In the genomic region with DNA sequence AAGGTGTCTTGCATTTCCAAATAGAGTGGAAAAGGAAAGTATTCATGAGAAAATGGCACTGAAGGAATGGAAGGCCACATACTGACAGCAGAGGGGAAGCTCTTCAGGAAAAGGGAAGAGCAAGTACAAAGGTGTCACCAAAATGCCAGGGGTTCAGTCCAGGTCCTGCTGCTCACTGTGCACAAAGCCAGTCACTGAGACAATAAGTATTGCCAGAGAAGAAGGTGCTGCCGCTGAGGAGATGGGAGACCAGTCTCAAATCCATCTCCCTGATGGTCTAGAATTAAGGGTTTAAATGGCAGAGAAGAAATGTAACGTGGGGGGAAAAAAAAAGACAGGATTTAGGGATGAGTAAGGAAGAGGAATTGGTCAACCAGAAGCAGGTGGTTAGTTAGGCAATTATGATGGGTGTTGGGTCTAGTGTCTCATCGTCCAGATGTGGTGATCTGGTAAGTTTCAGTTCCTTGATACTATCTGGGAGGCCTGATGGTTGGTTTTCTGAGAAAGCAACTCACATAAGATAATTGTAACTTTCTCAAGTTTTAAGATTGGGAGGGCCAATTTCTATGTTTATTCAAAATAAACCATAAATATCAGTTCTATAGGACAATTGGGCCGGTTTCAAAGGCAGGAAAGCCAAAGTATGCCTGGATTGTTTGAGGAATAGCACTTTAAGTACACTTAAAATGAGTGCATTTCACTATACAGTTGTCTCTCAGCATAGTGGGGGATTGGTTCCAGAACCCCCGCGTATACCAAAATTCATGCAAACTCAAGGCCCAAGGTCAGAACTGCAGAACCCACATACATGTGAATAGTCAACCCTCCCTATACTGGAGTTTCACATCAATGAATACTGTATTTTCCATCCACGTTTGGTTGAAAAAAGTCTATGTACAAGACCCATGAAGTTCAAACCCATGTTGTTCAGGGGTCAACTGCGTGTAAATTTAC, we compare ENCODE assay signal across 15 cellular contexts.
DNase-seq lines count a peak whose midpoint lies in the region; ATAC-seq and TF ChIP-seq lines count a peak whose summit lies in the region.
"Had no signal": no experiment of that assay in that cellular context is flagged by ENCODE, and none has a peak within 500 bp of the region (broad histone marks: within the 10 kb centered on the region; RNA-seq: fewer than 3 reads in every experiment).

No MANE protein-coding gene starts in this region.

- DNase-seq in CD1c-positive myeloid dendritic cell (ENCODE audit: extremely low spot score) (peak; percentile 10), NAMALWA (ENCODE audit: low spot score) (peak; percentile 29), Right ventricle myocardium superior (no peak), HUDEP-2 (lab: John Stamatoyannopoulos, UW; ENCODE audit: unreplicated experiment in 76 of 76) (no peak), gastrocnemius medialis (no peak)
- DNase-seq: activated CD8-positive, alpha-beta memory T cell treated with anti-CD3 and anti-CD28 coated beads for 24 hours; activated effector memory CD4-positive, alpha-beta T cell treated with anti-CD3 and anti-CD28 coated beads, Interleukin-2, amount 50 U/mL, for 16 hours; CD8-positive, alpha-beta T cell; small intestine; stimulated activated naive CD8-positive, alpha-beta T cell treated with anti-CD3 and anti-CD28 coated beads, Interleukin-15, amount 100 ng/mL, for 72 hours; WERI-Rb-1 had no signal

- in situ Hi-C loops in gastrocnemius medialis (cut with MboI; ENCODE audit: low sequenced_read_pairs in 4 of 4) = no loop called here

- H3K9me3 ChIP-seq in gastrocnemius medialis = no peaks in the 10 kb centered on the region

- no peak for TF ChIP-seq CTCF in gastrocnemius medialis (IDR thresholded peaks at IDR 0.05 in 4 of 5, conservative IDR thresholded peaks at IDR 0.05 in 1 of 5)

- TF ChIP-seq POLR2A in gastrocnemius medialis (IDR thresholded peaks at IDR 0.05) = no peak

- H3K4me3 ChIP-seq in gastrocnemius medialis = no peak overlapping the region
- H3K4me3 ChIP-seq: hepatocyte had no signal

- H3K27ac ChIP-seq in gastrocnemius medialis = no peak overlapping the region
- H3K27ac ChIP-seq: hepatocyte, WERI-Rb-1 had no signal

- H3K36me3 ChIP-seq in gastrocnemius medialis = no peaks in the 10 kb centered on the region
- H3K36me3 ChIP-seq: WERI-Rb-1 had no signal

- no peaks in the 10 kb centered on the region for H3K4me1 ChIP-seq in gastrocnemius medialis

- no peaks in the 10 kb centered on the region for H3K27me3 ChIP-seq in gastrocnemius medialis
- H3K27me3 ChIP-seq: hepatocyte had no signal

- intact Hi-C loops in Right ventricle myocardium superior (cut with DNase I) = no loop called here
- intact Hi-C loops in gastrocnemius medialis (cut with DNase I; ENCODE audit: low total_unique reads) = no loop called here

- ATAC-seq in GM19452 (IDR thresholded peaks at IDR 0.05; ENCODE audit: unreplicated experiment) (peak; percentile 63), HG02981 (IDR thresholded peaks at IDR 0.05; ENCODE audit: unreplicated experiment) (peak; percentile 46), Right ventricle myocardium superior (ENCODE audit: poor library complexity) (no peak), SK-N-SH treated with all-trans-retinoic acid at 6 μM for 48 hours (no peak), gastrocnemius medialis (no peak)
- ATAC-seq: CD8-positive, alpha-beta T cell; stimulated activated naive CD8-positive, alpha-beta T cell treated with anti-CD3 and anti-CD28 coated beads, Interleukin-15, amount 100 ng/mL, for 72 hours had no signal

TF ChIP-seq in SK-N-SH treated with all-trans-retinoic acid at 6 μM for 48 hours, 23 proteins besides CTCF, POLR2A, EP300 and RAD21:
- TF ChIP-seq ZNF565 (CRISPR knock-in tag; conservative IDR thresholded peaks at IDR 0.05; ENCODE audit: low read depth) (no peak), SNAI2 (CRISPR knock-in tag; IDR thresholded peaks at IDR 0.05) (no peak), ZNF8 (CRISPR knock-in tag; IDR thresholded peaks at IDR 0.05) (no peak), TCF4 (CRISPR knock-in tag; IDR thresholded peaks at IDR 0.05; ENCODE audit: borderline replicate concordance) (no peak), ZNF70 (CRISPR knock-in tag; IDR thresholded peaks at IDR 0.05) (no peak), ZFP30 (CRISPR knock-in tag; IDR thresholded peaks at IDR 0.05) (no peak), PPARA (CRISPR knock-in tag; IDR thresholded peaks at IDR 0.05; ENCODE audit: borderline replicate concordance) (no peak), ISL1 (CRISPR knock-in tag; IDR thresholded peaks at IDR 0.05) (no peak), CSDC2 (CRISPR knock-in tag; IDR thresholded peaks at IDR 0.05) (no peak), TOX (CRISPR knock-in tag; IDR thresholded peaks at IDR 0.05; ENCODE audit: borderline replicate concordance) (no peak), BACH2 (CRISPR knock-in tag; IDR thresholded peaks at IDR 0.05; ENCODE audit: borderline replicate concordance) (no peak), ARNTL (CRISPR knock-in tag; IDR thresholded peaks at IDR 0.05; ENCODE audit: borderline replicate concordance, low read depth) (no peak)
- TF ChIP-seq, protein P1, sequence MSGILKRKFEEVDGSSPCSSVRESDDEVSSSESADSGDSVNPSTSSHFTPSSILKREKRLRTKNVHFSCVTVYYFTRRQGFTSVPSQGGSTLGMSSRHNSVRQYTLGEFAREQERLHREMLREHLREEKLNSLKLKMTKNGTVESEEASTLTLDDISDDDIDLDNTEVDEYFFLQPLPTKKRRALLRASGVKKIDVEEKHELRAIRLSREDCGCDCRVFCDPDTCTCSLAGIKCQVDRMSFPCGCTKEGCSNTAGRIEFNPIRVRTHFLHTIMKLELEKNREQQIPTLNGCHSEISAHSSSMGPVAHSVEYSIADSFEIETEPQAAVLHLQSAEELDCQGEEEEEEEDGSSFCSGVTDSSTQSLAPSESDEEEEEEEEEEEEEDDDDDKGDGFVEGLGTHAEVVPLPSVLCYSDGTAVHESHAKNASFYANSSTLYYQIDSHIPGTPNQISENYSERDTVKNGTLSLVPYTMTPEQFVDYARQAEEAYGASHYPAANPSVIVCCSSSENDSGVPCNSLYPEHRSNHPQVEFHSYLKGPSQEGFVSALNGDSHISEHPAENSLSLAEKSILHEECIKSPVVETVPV (CRISPR knock-in tag; IDR thresholded peaks at IDR 0.05) = no peak
- TF ChIP-seq, protein P2, sequence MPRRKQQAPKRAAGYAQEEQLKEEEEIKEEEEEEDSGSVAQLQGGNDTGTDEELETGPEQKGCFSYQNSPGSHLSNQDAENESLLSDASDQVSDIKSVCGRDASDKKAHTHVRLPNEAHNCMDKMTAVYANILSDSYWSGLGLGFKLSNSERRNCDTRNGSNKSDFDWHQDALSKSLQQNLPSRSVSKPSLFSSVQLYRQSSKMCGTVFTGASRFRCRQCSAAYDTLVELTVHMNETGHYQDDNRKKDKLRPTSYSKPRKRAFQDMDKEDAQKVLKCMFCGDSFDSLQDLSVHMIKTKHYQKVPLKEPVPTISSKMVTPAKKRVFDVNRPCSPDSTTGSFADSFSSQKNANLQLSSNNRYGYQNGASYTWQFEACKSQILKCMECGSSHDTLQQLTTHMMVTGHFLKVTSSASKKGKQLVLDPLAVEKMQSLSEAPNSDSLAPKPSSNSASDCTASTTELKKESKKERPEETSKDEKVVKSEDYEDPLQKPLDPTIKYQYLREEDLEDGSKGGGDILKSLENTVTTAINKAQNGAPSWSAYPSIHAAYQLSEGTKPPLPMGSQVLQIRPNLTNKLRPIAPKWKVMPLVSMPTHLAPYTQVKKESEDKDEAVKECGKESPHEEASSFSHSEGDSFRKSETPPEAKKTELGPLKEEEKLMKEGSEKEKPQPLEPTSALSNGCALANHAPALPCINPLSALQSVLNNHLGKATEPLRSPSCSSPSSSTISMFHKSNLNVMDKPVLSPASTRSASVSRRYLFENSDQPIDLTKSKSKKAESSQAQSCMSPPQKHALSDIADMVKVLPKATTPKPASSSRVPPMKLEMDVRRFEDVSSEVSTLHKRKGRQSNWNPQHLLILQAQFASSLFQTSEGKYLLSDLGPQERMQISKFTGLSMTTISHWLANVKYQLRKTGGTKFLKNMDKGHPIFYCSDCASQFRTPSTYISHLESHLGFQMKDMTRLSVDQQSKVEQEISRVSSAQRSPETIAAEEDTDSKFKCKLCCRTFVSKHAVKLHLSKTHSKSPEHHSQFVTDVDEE (CRISPR knock-in tag; IDR thresholded peaks at IDR 0.05) = no peak
- TF ChIP-seq, protein P3, sequence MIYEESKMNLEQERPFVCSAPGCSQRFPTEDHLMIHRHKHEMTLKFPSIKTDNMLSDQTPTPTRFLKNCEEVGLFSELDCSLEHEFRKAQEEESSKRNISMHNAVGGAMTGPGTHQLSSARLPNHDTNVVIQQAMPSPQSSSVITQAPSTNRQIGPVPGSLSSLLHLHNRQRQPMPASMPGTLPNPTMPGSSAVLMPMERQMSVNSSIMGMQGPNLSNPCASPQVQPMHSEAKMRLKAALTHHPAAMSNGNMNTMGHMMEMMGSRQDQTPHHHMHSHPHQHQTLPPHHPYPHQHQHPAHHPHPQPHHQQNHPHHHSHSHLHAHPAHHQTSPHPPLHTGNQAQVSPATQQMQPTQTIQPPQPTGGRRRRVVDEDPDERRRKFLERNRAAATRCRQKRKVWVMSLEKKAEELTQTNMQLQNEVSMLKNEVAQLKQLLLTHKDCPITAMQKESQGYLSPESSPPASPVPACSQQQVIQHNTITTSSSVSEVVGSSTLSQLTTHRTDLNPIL (CRISPR knock-in tag; IDR thresholded peaks at IDR 0.05; ENCODE audit: low read depth) = no peak

Comparison
In these comparisons a context has a peak if more than half of its experiments do, and no peak if none do; other contexts are left out.
1. DNase-seq: peak in CD1c-positive myeloid dendritic cell (single experiment) and NAMALWA (single experiment); none in Right ventricle myocardium superior (single experiment), HUDEP-2 (0 of 76) and gastrocnemius medialis (0 of 2).
2. ATAC-seq: peak in GM19452 (single experiment) and HG02981 (single experiment); none in Right ventricle myocardium superior (single experiment), SK-N-SH treated with all-trans-retinoic acid at 6 μM for 48 hours (single experiment) and gastrocnemius medialis (0 of 2).